ENCODE assay signal across 8 cellular contexts in the genomic region with DNA sequence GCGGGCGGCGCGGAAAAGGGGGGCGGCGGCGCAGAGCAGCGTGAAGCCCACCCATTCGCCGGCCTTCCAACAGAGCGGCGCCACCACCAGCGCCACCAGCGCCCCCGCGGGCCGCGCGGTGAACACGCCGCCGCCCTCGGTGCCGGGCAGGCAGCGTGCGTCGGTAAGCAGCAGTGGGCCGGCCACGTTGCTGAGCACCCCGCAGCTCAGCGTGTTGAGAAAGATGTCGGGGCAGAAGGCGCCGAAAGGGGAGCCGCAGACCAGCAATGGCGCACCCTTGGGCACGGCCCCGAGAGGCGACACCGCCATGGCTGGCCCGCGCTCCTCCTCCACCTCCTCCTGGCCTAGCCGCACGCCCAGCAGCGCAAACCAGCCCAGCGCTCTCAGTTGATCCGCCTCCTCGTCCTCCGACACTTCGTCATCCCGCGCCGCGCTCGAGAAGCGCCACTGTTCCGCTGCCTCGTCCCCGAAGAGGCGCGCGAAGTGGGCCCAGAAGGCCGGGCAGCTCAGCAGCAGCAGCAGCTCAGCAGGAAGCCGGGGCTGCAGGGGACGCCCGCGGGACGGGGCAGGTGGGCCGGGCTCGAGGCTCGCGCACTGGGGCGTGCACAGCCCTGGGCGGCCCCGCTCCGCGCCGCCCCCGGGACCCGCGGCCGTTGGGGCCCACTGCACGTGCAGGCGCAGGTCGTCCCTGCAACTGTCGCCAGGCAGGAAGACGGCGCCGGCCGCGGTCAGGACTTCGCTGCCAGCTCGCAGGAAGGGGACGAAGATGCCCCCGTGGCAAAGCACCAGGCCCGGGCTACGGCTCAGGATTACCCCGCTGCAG. TPM values are rescaled to one million over a fixed set of nuclear protein-coding genes. Genes with fewer than 3 reads are reported as not detected.
DNase-seq lines count a peak whose midpoint lies in the region; ATAC-seq and TF ChIP-seq lines count a peak whose summit lies in the region.

No MANE protein-coding gene starts in this region.

- peak overlapping the region; percentile 83 for H3K4me3 Mint-ChIP-seq in chondrocyte (ENCODE audit: unreplicated experiment)

- no peaks in the 10 kb centered on the region for H3K9me3 Mint-ChIP-seq in chondrocyte (ENCODE audit: low read depth)

- H3K27ac Mint-ChIP-seq in chondrocyte (ENCODE audit: unreplicated experiment) = peak overlapping the region; percentile 99

- H3K36me3 Mint-ChIP-seq in chondrocyte (ENCODE audit: low read depth) = peaks cover 7% of the 10 kb centered on the region

- TF ChIP-seq CTCF in chondrocyte (IDR thresholded peaks at IDR 0.05) = peak; percentile 77

- H3K4me1 Mint-ChIP-seq in chondrocyte (ENCODE audit: low read depth) = peaks cover 34% of the 10 kb centered on the region

- peak; percentile 38 to 86 (median 74) for DNase-seq in NCI-H1417 (lab: John Stamatoyannopoulos, UW)
- no peak for DNase-seq in NCI-H1417 treated with DMSO at 0.1 percent for 48 hours (lab: John Stamatoyannopoulos, UW)
- DNase-seq in NCI-H1105 (lab: John Stamatoyannopoulos, UW) = peak; percentile 47
- peak; percentile 56 for DNase-seq in activated CD4-positive, alpha-beta T cell treated with anti-CD3 and anti-CD28 coated beads for 1 hour
- no peak for DNase-seq in chondrocyte (ENCODE audit: low spot score)
- DNase-seq in left colon = peak in 1 of 2 donors; percentile 76
- peak; percentile 71 for DNase-seq in stimulated activated CD4-positive, alpha-beta T cell treated with anti-CD3 and anti-CD28 coated beads, Interleukin-1b, Interleukin-23, amount 100 ng/mL, for 48 hours

- ATAC-seq in HG02759 (IDR thresholded peaks at IDR 0.05; ENCODE audit: unreplicated experiment) = peak; percentile 60
- ATAC-seq in left colon = peak; percentile 67

- intact Hi-C loops in left colon (cut with DNase I, micrococcal nuclease) = no loop called here

- no peaks in the 10 kb centered on the region for H3K27me3 Mint-ChIP-seq in chondrocyte (ENCODE audit: low read depth)

RNA-seq across cellular contexts. Expression of a gene that starts 0.6 kb away (rescaled TPM):
- total RNA-seq in chondrocyte (9.4 to 11.9 TPM (median 9.4 TPM) in 3 replicates), left colon (10 to 100 TPM; 12.5 to 20.0 TPM)

RNA-seq across cellular contexts. Expression of a gene that starts 13.3 kb away (rescaled TPM):
- total RNA-seq in chondrocyte (10.0 to 10.8 TPM (median 10.3 TPM) in 3 replicates), left colon (10 to 100 TPM; 21.8 to 32.4 TPM)

RNA-seq across cellular contexts. Expression of a gene that starts 24.4 kb away (rescaled TPM):
- total RNA-seq in chondrocyte (203 to 233 TPM (median 212 TPM) in 3 replicates), left colon (10 to 100 TPM; 81.4 to 92.6 TPM)

Comparison
In these comparisons a context has a peak if more than half of its experiments do, and no peak if none do; other contexts are left out.
1. DNase-seq: peak in NCI-H1417 (3 of 3), NCI-H1105 (single experiment), activated CD4-positive, alpha-beta T cell treated with anti-CD3 and anti-CD28 coated beads for 1 hour (single experiment) and stimulated activated CD4-positive, alpha-beta T cell treated with anti-CD3 and anti-CD28 coated beads, Interleukin-1b, Interleukin-23, amount 100 ng/mL, for 48 hours (single experiment); none in NCI-H1417 treated with DMSO at 0.1 percent for 48 hours (single experiment) and chondrocyte (single experiment).